Comparison of ENCODE assay signal across 12 cellular contexts in the genomic region with DNA sequence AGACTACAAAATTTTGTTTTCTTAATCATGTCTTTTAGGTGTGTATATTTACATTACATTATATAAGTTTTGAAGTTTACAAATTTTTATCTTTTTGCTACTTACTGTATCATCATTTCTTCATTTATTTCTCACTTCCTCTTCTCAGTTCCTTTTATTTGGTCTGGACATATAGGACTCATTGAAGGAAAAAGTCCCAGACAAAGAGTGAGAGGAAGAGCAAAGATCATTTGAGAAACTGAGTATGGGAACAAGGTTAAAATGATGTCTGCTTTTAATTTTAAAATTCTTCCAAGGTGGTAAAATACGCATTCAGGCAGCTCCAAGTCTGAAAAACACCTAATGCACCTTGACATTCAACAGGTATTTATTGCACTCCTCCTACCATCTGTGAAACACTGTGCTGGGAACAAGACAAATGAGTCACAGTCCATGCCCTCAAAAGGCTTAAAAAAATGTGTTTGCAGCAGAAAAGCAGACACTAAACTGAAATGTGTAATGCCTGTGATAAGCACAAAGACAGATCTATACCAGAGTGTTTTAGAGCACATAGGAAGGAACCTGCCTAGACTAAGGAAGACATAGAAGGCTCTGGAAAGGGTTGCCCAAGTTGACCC.
A peak's percentile ranks its signal among the peaks of the same experiment; 100 is the strongest.
DNase-seq lines count a peak whose midpoint lies in the region; TF ChIP-seq lines count a peak whose summit lies in the region.
"Had no signal": no experiment of that assay in that cellular context is flagged by ENCODE, and none has a peak within 500 bp of the region (broad histone marks: within the 10 kb centered on the region; RNA-seq: fewer than 3 reads in every experiment).

No MANE protein-coding gene starts in this region.

- no peak overlapping the region for H3K27ac Mint-ChIP-seq in activated CD4-positive, alpha-beta T cell treated with anti-CD3 and anti-CD28 coated beads, Interleukin-2, amount 10 ng/mL, durations not matched to agents 24 days and 14 days
- H3K27ac Mint-ChIP-seq: naive thymus-derived CD4-positive, alpha-beta T cell had no signal

- H3K4me1 Mint-ChIP-seq in activated CD4-positive, alpha-beta T cell treated with anti-CD3 and anti-CD28 coated beads, Interleukin-2, amount 10 ng/mL, durations not matched to agents 24 days and 14 days: no peaks in the 10 kb centered on the region
- H3K4me1 Mint-ChIP-seq: naive thymus-derived CD4-positive, alpha-beta T cell had no signal

- DNase-seq in DMS53 (lab: John Stamatoyannopoulos, UW) (peak; percentile 13), DMS53 treated with DMSO at 0.1 percent for 48 hours (lab: John Stamatoyannopoulos, UW; ENCODE audit: unreplicated experiment) (no peak), MV-4-11 (lab: John Stamatoyannopoulos, UW) (peak; percentile 84), choroid plexus epithelial cell (ENCODE audit: low read depth) (peak; percentile 42), T-helper 9 cell (no peak), amniotic stem cell (lab: John Stamatoyannopoulos, UW) (no peak), SK-N-DZ (ENCODE audit: low spot score) (no peak)
- DNase-seq in activated CD4-positive, alpha-beta T cell treated with anti-CD3 and anti-CD28 coated beads, Interleukin-2, amount 10 ng/mL, durations not matched to agents 24 days and 14 days: no peak
- DNase-seq: gastrocnemius medialis; naive thymus-derived CD4-positive, alpha-beta T cell; NCI-H345; testis had no signal

- no peaks in the 10 kb centered on the region for H3K9me3 Mint-ChIP-seq in activated CD4-positive, alpha-beta T cell treated with anti-CD3 and anti-CD28 coated beads, Interleukin-2, amount 10 ng/mL, durations not matched to agents 24 days and 14 days
- H3K9me3 Mint-ChIP-seq: naive thymus-derived CD4-positive, alpha-beta T cell had no signal

- TF ChIP-seq CTCF in choroid plexus epithelial cell (conservative IDR thresholded peaks at IDR 0.05; ENCODE audit: low read depth, low read length): no peak

- H3K4me3 ChIP-seq in choroid plexus epithelial cell (ENCODE audit: low read depth, low read length): no peak overlapping the region
- H3K4me3 ChIP-seq: gastrocnemius medialis, testis had no signal

- no peak overlapping the region for H3K4me3 Mint-ChIP-seq in activated CD4-positive, alpha-beta T cell treated with anti-CD3 and anti-CD28 coated beads, Interleukin-2, amount 10 ng/mL, durations not matched to agents 24 days and 14 days
- H3K4me3 Mint-ChIP-seq: naive thymus-derived CD4-positive, alpha-beta T cell had no signal

- no peaks in the 10 kb centered on the region for H3K27me3 Mint-ChIP-seq in activated CD4-positive, alpha-beta T cell treated with anti-CD3 and anti-CD28 coated beads, Interleukin-2, amount 10 ng/mL, durations not matched to agents 24 days and 14 days

- H3K36me3 Mint-ChIP-seq in activated CD4-positive, alpha-beta T cell treated with anti-CD3 and anti-CD28 coated beads, Interleukin-2, amount 10 ng/mL, durations not matched to agents 24 days and 14 days (ENCODE audit: low read depth): no peaks in the 10 kb centered on the region
- H3K36me3 Mint-ChIP-seq: naive thymus-derived CD4-positive, alpha-beta T cell had no signal

- intact Hi-C loops in activated CD4-positive, alpha-beta T cell treated with anti-CD3 and anti-CD28 coated beads, Interleukin-2, amount 10 ng/mL, durations not matched to agents 24 days and 14 days (cut with micrococcal nuclease): no loop called here

Comparison
In these comparisons a context has a peak if more than half of its experiments do, and no peak if none do; other contexts are left out.
1. DNase-seq: peak in DMS53 (single experiment), MV-4-11 (single experiment) and choroid plexus epithelial cell (single experiment); none in DMS53 treated with DMSO at 0.1 percent for 48 hours (single experiment), activated CD4-positive, alpha-beta T cell treated with anti-CD3 and anti-CD28 coated beads, Interleukin-2, amount 10 ng/mL, durations not matched to agents 24 days and 14 days (single experiment), T-helper 9 cell (single experiment), amniotic stem cell (single experiment) and SK-N-DZ (single experiment).